19 cellular contexts compared by ENCODE assay signal in genomic region chr4:38490753-38491446, GRCh38.
DNase-seq lines count a peak whose midpoint lies in the region; ATAC-seq and TF ChIP-seq lines count a peak whose summit lies in the region.
"Had no signal": no experiment of that assay in that cellular context is flagged by ENCODE, and none has a peak within 500 bp of the region (broad histone marks: within the 10 kb centered on the region; RNA-seq: fewer than 3 reads in every experiment).

No MANE protein-coding gene starts in this region.

- no peak for TF ChIP-seq POLR2A in esophagus muscularis mucosa (IDR thresholded peaks at IDR 0.05; ENCODE audit: low read depth)

- no peak overlapping the region for H4K8ac ChIP-seq in neuronal stem cell (ENCODE audit: low read depth, low read length)

- H2AFZ ChIP-seq in PC-3 (ENCODE audit: low read length) (peak overlapping the region; percentile 58; the same call in 1 of the 2 replicates), neuronal stem cell (ENCODE audit: low read length) (no peak overlapping the region)

- H3K27ac Mint-ChIP-seq in activated CD4-positive, alpha-beta T cell treated with anti-CD3 and anti-CD28 coated beads for 36 hours: no peak overlapping the region

- CTCF ChIA-PET in activated CD4-positive, alpha-beta T cell treated with anti-CD3 and anti-CD28 coated beads for 36 hours (lab: Charles Lee): interaction anchor here (0.5 to 0.9 kb wide), 2 partner anchors 9 to 163 kb away, joined by 3 read pairs; no protein-coding TSS in a partner anchor
- CTCF ChIA-PET in PC-3 (lab: Charles Lee): no interaction called here

- intact Hi-C loops in activated CD4-positive, alpha-beta T cell treated with anti-CD3 and anti-CD28 coated beads for 36 hours (cut with DNase I, micrococcal nuclease): loop anchor here in 1 of 2 experiments (5.0 kb wide), 2 partner anchors 34 to 41 kb away; no protein-coding TSS in a partner anchor
- intact Hi-C loops in PC-3 (cut with micrococcal nuclease): no loop called here
- intact Hi-C loops in esophagus muscularis mucosa (cut with DNase I): no loop called here

- no peak overlapping the region for H2BK5ac ChIP-seq in neuronal stem cell (ENCODE audit: low read length)

- H3K4me3 ChIP-seq in PC-3 (ENCODE audit: low read length) (no peak overlapping the region), esophagus muscularis mucosa (no peak overlapping the region), neuronal stem cell (ENCODE audit: low read length in 2 of 2) (no peak overlapping the region)
- H3K4me3 ChIP-seq: heart left ventricle, MG63, SJSA1, skin epidermis, upper lobe of left lung had no signal

- no peak overlapping the region for H2AK5ac ChIP-seq in neuronal stem cell (ENCODE audit: low read depth, low read length)

- H3K4me2 ChIP-seq in PC-3 (ENCODE audit: low read length) (peak overlapping the region; percentile 43; the same call in 1 of the 2 replicates), neuronal stem cell (ENCODE audit: insufficient read depth, low read length, poor library complexity, severe bottlenecking) (no peak overlapping the region)

- H3K4me1 Mint-ChIP-seq in activated CD4-positive, alpha-beta T cell treated with anti-CD3 and anti-CD28 coated beads for 36 hours: peaks cover 38% of the 10 kb centered on the region

- H3K36me3 ChIP-seq in PC-3 (ENCODE audit: low read depth, low read length): no peaks in the 10 kb centered on the region
- H3K36me3 ChIP-seq in esophagus muscularis mucosa: no peaks in the 10 kb centered on the region
- H3K36me3 ChIP-seq in neuronal stem cell (replicated peaks in 1 of 2; ENCODE audit: control insufficient read depth in 2 of 2, insufficient read depth in 2 of 2, low read length in 2 of 2): no peaks in the 10 kb centered on the region
- H3K36me3 ChIP-seq: heart left ventricle, MG63, SJSA1, upper lobe of left lung had no signal

- no peak for DNase-seq in activated CD4-positive, alpha-beta T cell treated with anti-CD3 and anti-CD28 coated beads for 36 hours
- no peak for DNase-seq in activated CD4-positive, alpha-beta T cell treated with anti-CD3 and anti-CD28 coated beads, Interleukin-2, amount 50 U/mL, for 4 hours
- DNase-seq in PC-3: no peak
- peak; percentile 72 for DNase-seq in esophagus muscularis mucosa (ENCODE audit: extremely low spot score)
- no peak for DNase-seq in neuronal stem cell (ENCODE audit: low spot score)
- DNase-seq in NCI-H345 (lab: John Stamatoyannopoulos, UW): no peak
- no peak for DNase-seq in DMS79 treated with DMSO at 0.1 percent for 48 hours (lab: John Stamatoyannopoulos, UW)
- DNase-seq in NCI-H2227 treated with DMSO at 0.1 percent for 48 hours (lab: John Stamatoyannopoulos, UW): no peak
- DNase-seq: 8988T; activated CD4-positive, alpha-beta memory T cell treated with anti-CD3 and anti-CD28 coated beads, Interleukin-2, amount 10 ng/mL, durations not matched to agents 7 days and 5 days; activated effector memory CD4-positive, alpha-beta T cell treated with Interleukin-2 at 50 U/mL for 16 hours; DND-41; kidney; NCI-H1694 treated with DMSO at 0.1 percent for 48 hours; upper lobe of left lung had no signal

- H3K79me1 ChIP-seq in neuronal stem cell (ENCODE audit: low read depth, low read length): no peaks in the 10 kb centered on the region

- no TSS peak for BruUV-seq in PC-3 (replicated peaks; lab: Mats Ljungman, UMichigan)

- H3F3A ChIP-seq in PC-3 (ENCODE audit: low read length, unreplicated experiment): no peaks in the 10 kb centered on the region

- no peaks in the 10 kb centered on the region for H3K27me3 Mint-ChIP-seq in activated CD4-positive, alpha-beta T cell treated with anti-CD3 and anti-CD28 coated beads for 36 hours

- H3K4ac ChIP-seq in neuronal stem cell (ENCODE audit: low read length): no peak overlapping the region

- no peak overlapping the region for H3K23ac ChIP-seq in neuronal stem cell (ENCODE audit: low read depth, low read length, poor library complexity)

- peaks cover 8% of the 10 kb centered on the region; the same call in 1 of the 2 replicates for H3K4me1 ChIP-seq in PC-3 (ENCODE audit: insufficient read depth, low read length)
- peaks cover 17 to 21% (median 20%) of the 10 kb centered on the region in 4 donors for H3K4me1 ChIP-seq in esophagus muscularis mucosa
- H3K4me1 ChIP-seq in neuronal stem cell (ENCODE audit: control insufficient read depth in 2 of 2, insufficient read depth in 1 of 2, low read depth in 1 of 2, low read length in 2 of 2): peaks cover 20 to 29% of the 10 kb centered on the region in 2 donors

- no peaks in the 10 kb centered on the region for H3K9me3 ChIP-seq in PC-3 (ENCODE audit: low read length)
- no peaks in the 10 kb centered on the region for H3K9me3 ChIP-seq in esophagus muscularis mucosa
- no peaks in the 10 kb centered on the region for H3K9me3 ChIP-seq in neuronal stem cell (replicated peaks in 1 of 2; ENCODE audit: control insufficient read depth in 2 of 2, insufficient read depth in 1 of 2, low read depth in 1 of 2, low read length in 2 of 2)
- H3K9me3 ChIP-seq: heart left ventricle, MG63, SJSA1, upper lobe of left lung had no signal

- no peak overlapping the region for H3K18ac ChIP-seq in neuronal stem cell (ENCODE audit: low read length)

- H3K9me2 ChIP-seq in PC-3 (replicated peaks; ENCODE audit: low read length): no peaks in the 10 kb centered on the region

- no peaks in the 10 kb centered on the region for H3K79me2 ChIP-seq in PC-3 (ENCODE audit: low read length)

- no peak overlapping the region for H2BK12ac ChIP-seq in neuronal stem cell (ENCODE audit: low read length)

- no peak for TF ChIP-seq EP300 in esophagus muscularis mucosa (IDR thresholded peaks at IDR 0.05)

- H2BK120ac ChIP-seq in neuronal stem cell (ENCODE audit: low read depth, low read length): no peak overlapping the region

- no peak for ATAC-seq in activated CD4-positive, alpha-beta T cell treated with anti-CD3 and anti-CD28 coated beads for 36 hours
- ATAC-seq in PC-3: no peak

- no peaks in the 10 kb centered on the region for H3K9me3 Mint-ChIP-seq in activated CD4-positive, alpha-beta T cell treated with anti-CD3 and anti-CD28 coated beads for 36 hours (ENCODE audit: low read depth)
- H3K9me3 Mint-ChIP-seq: activated CD4-positive, alpha-beta memory T cell treated with anti-CD3 and anti-CD28 coated beads, Interleukin-2, amount 10 ng/mL, durations not matched to agents 7 days and 5 days had no signal

- peak overlapping the region; percentile 52 for H3K4me3 Mint-ChIP-seq in activated CD4-positive, alpha-beta T cell treated with anti-CD3 and anti-CD28 coated beads for 36 hours
- H3K4me3 Mint-ChIP-seq: activated CD4-positive, alpha-beta memory T cell treated with anti-CD3 and anti-CD28 coated beads, Interleukin-2, amount 10 ng/mL, durations not matched to agents 7 days and 5 days had no signal

- no peak overlapping the region for H3K14ac ChIP-seq in neuronal stem cell (ENCODE audit: low read length)

- H4K20me1 ChIP-seq in PC-3 (ENCODE audit: low read length): no peaks in the 10 kb centered on the region

- H3K36me3 Mint-ChIP-seq in activated CD4-positive, alpha-beta T cell treated with anti-CD3 and anti-CD28 coated beads for 36 hours (ENCODE audit: low read depth): no peaks in the 10 kb centered on the region

- H2BK15ac ChIP-seq in neuronal stem cell (ENCODE audit: low read length): no peak overlapping the region

- 83% methylated on average over 4 of the region's 4 CpGs for WGBS in esophagus muscularis mucosa
- WGBS in neuronal stem cell (ENCODE audit: extremely low coverage in 2 of 2, insufficient read length in 2 of 2, insufficient replicate concordance in 1 of 2), 2 donors: no CpG with 5 or more reads among the region's 4 CpGs

- H4K91ac ChIP-seq in neuronal stem cell (ENCODE audit: low read depth, low read length, poor library complexity): no peak overlapping the region

- POLR2A ChIA-PET in activated CD4-positive, alpha-beta T cell treated with anti-CD3 and anti-CD28 coated beads for 36 hours (lab: Charles Lee): no interaction called here
- POLR2A ChIA-PET in PC-3 (lab: Charles Lee; ENCODE audit: unreplicated experiment): no interaction called here

- no peak for TF ChIP-seq CTCF in PC-3 (conservative IDR thresholded peaks at IDR 0.05; ENCODE audit: low read depth, low read length)
- TF ChIP-seq CTCF in esophagus muscularis mucosa (IDR thresholded peaks at IDR 0.05): no peak

- no peaks in the 10 kb centered on the region for H3K27me3 ChIP-seq in PC-3 (ENCODE audit: low read length)
- H3K27me3 ChIP-seq in esophagus muscularis mucosa: no peaks in the 10 kb centered on the region
- no peaks in the 10 kb centered on the region for H3K27me3 ChIP-seq in neuronal stem cell (ENCODE audit: control insufficient read depth in 3 of 3, insufficient read depth in 3 of 3, low read depth in 1 of 3, low read length in 3 of 3)
- H3K27me3 ChIP-seq: heart left ventricle, MG63, SJSA1, upper lobe of left lung had no signal

- H3K27ac ChIP-seq in PC-3 (ENCODE audit: low read length) (peak overlapping the region; percentile 19), esophagus muscularis mucosa (replicated peaks in 1 of 4) (peak overlapping the region in 2 of 4 donors; percentile 53 to 65), neuronal stem cell (replicated peaks; ENCODE audit: low read length) (peak overlapping the region; percentile 99)
- H3K27ac ChIP-seq: SJSA1 had no signal

- H3K9ac ChIP-seq in PC-3 (ENCODE audit: low read length) (no peak overlapping the region), neuronal stem cell (ENCODE audit: low read depth, low read length, poor library complexity) (no peak overlapping the region)
